In the genomic region with DNA sequence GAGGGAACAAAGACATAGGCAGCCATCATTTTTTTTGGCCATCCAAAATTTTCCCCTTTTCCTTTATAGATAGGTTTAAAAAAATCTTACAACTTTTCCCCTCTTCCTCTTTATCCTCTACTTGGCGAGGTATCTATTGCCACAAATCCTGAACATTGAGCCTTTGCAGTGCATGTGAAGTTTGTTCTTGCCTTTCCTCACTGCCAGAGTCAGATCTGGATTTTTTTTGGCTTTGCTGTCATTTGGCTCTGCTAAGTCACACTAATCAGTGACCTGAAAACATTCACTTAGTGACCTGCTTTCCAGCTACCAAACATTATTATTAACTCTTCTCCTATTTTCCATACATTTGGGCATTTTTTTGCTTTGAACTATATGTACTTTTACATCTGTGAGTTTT, we compare ENCODE assay signal across 23 cellular contexts.
"Had no signal": no experiment of that assay in that cellular context is flagged by ENCODE, and none has a peak within 500 bp of the region (broad histone marks: within the 10 kb centered on the region; RNA-seq: fewer than 3 reads in every experiment).

No MANE protein-coding gene starts in this region.

- H3K4me1 ChIP-seq: esophagus squamous epithelium, gastrocnemius medialis, lower lobe of right lung had no signal

- ATAC-seq: gastrocnemius medialis, left colon, left lung, left ventricle myocardium superior, lower lobe of right lung had no signal

- H3K36me3 ChIP-seq: esophagus squamous epithelium, gastrocnemius medialis, left lung, lower lobe of right lung had no signal

- H3K4me2 ChIP-seq: hepatocyte had no signal

- H3K9me3 ChIP-seq: esophagus squamous epithelium, gastrocnemius medialis, left lung, lower lobe of right lung had no signal

- H3K27me3 ChIP-seq: dorsolateral prefrontal cortex, esophagus squamous epithelium, gastrocnemius medialis, hepatocyte, left lung had no signal

- DNase-seq: dermis blood vessel endothelial cell; dorsolateral prefrontal cortex; effector CD4-positive, alpha-beta T cell; effector memory CD4-positive, alpha-beta T cell; esophagus squamous epithelium; foreskin fibroblast; foreskin melanocyte; gastrocnemius medialis; glutamatergic neuron; head of caudate nucleus; hypothalamus; immature natural killer cell; islet precursor cell; kidney; kidney glomerular epithelial cell; left colon; left lung; left ventricle myocardium superior; lower lobe of right lung; mesendoderm; midbrain had no signal

- H3K27ac ChIP-seq: coronary artery, dorsolateral prefrontal cortex, esophagus squamous epithelium, gastrocnemius medialis, hepatocyte, left lung, lower lobe of right lung had no signal

- H3K4me3 ChIP-seq: coronary artery, dorsolateral prefrontal cortex, esophagus squamous epithelium, gastrocnemius medialis, hepatocyte, left lung, lower lobe of right lung had no signal

- H2AFZ ChIP-seq: hepatocyte had no signal
